ENCODE assay signal across 28 cellular contexts in the genomic region with DNA sequence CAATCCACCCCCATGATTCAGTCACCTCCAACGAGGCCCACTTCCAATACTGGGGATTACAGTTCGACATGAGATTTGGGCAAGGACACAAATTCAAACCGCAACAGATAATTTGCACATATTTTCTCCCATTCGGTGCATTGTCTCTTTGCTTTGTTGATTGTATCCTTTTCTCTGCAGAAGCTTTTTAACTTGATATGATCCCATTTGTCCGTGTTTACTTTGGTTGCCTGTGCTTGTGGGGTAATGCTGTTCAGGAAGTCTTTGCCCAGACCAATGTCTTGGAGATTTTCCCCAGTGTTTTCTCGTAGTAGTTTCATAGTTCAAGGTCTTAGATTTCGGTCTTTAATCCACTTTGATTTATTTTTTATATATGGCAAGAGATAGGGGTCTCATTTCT.
"Had no signal": no experiment of that assay in that cellular context is flagged by ENCODE, and none has a peak within 500 bp of the region (broad histone marks: within the 10 kb centered on the region; RNA-seq: fewer than 3 reads in every experiment).

No MANE protein-coding gene starts in this region.

- ATAC-seq: effector memory CD8-positive, alpha-beta T cell; esophagus mucosa; foreskin keratinocyte; gastrocnemius medialis; gastroesophageal sphincter; heart left ventricle; heart right ventricle had no signal

- FAIRE-seq: colon, endometrium, endothelial cell of umbilical vein, frontal cortex had no signal

- H3K4me3 ChIP-seq: colonic mucosa, coronary artery, dorsolateral prefrontal cortex, esophagus muscularis mucosa, esophagus squamous epithelium, gastrocnemius medialis, gastroesophageal sphincter, heart left ventricle, heart right ventricle had no signal

- DNase-seq: colonic mucosa; cortex of kidney; dermis blood vessel endothelial cell; dorsolateral prefrontal cortex; effector CD4-positive, alpha-beta T cell; effector CD8-positive, alpha-beta T cell; effector memory CD4-positive, alpha-beta T cell; effector memory CD8-positive, alpha-beta T cell; endodermal cell; erythroblast; esophagus squamous epithelium; foreskin fibroblast; foreskin keratinocyte; foreskin melanocyte; gastrocnemius medialis; glutamatergic neuron; head of caudate nucleus; heart left ventricle; heart right ventricle had no signal

- H3K4me1 ChIP-seq: colonic mucosa, esophagus muscularis mucosa, foreskin keratinocyte, gastrocnemius medialis, gastroesophageal sphincter had no signal

- H3K36me3 ChIP-seq: colonic mucosa, esophagus muscularis mucosa, esophagus squamous epithelium, gastrocnemius medialis, gastroesophageal sphincter, heart left ventricle, heart right ventricle had no signal

- H3K27ac ChIP-seq: colonic mucosa, coronary artery, dorsolateral prefrontal cortex, epithelial cell of prostate, esophagus muscularis mucosa, esophagus squamous epithelium, foreskin keratinocyte, gastrocnemius medialis, gastroesophageal sphincter, heart left ventricle, heart right ventricle had no signal

- H3K27me3 ChIP-seq: colonic mucosa, dorsolateral prefrontal cortex, esophagus muscularis mucosa, esophagus squamous epithelium, foreskin keratinocyte, gastrocnemius medialis, gastroesophageal sphincter, heart left ventricle, heart right ventricle had no signal

- H3K9me3 ChIP-seq: colonic mucosa, esophagus squamous epithelium, gastrocnemius medialis had no signal
